ENCODE assay signal across 20 cellular contexts in the genomic region with DNA sequence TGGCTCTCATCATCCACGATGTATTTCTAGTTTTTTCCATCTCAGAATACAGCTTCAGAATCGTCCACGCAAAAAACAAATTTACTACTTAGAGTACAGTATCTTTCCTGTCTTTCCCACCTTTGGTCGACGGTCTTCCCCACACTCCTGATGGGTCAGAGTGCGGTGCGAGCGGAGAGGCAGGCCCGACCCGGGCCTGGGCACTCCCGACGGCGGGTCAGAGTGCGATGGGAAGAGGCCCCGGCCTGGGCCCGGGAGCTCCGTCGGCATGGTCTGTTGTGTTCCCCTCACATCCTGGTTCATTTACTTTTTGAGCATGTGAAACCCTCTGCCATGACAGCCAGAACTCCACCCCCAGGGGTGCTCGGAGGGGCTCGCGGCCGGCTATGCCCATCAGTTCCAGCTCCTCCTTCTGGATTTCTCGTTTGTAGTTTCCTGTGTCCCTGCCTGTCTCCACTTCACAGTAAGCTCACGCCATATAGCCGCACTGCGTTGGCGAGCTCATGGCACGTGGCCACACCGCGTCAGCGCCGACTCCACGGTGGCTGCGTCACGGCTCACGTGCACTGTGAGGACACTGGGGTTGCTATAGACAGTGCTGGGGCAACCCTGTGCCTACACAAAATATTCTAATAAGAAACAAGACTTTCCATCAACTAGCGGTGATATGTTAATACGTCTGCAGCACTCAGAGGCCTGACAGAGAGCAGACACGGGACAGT. TPM values are rescaled to one million over a fixed set of nuclear protein-coding genes. Genes with fewer than 3 reads are reported as not detected.
DNase-seq lines count a peak whose midpoint lies in the region; ATAC-seq and TF ChIP-seq lines count a peak whose summit lies in the region.
"Had no signal": no experiment of that assay in that cellular context is flagged by ENCODE, and none has a peak within 500 bp of the region (broad histone marks: within the 10 kb centered on the region; RNA-seq: fewer than 3 reads in every experiment).

No MANE protein-coding gene starts in this region.

- POLR2A ChIA-PET in activated CD8-positive, alpha-beta T cell treated with anti-CD3 and anti-CD28 coated beads for 36 hours (lab: Charles Lee), result interaction anchor here (0.9 to 1.3 kb wide), 8 partner anchors 8 to 89 kb away, joined by 3 to 5 read pairs (median 4); a partner anchor contains a TSS
- POLR2A ChIA-PET in activated CD8-positive, alpha-beta T cell treated with anti-CD3 and anti-CD28 coated beads, Interleukin-2, amount 10 ng/mL, durations not matched to agents 7 days and 5 days (lab: Charles Lee), result interaction anchor here (1.2 to 1.7 kb wide), 2 partner anchors 8 to 11 kb away, joined by 3 to 7 read pairs; a partner anchor contains a TSS
- POLR2A ChIA-PET in CD4-positive, alpha-beta T cell (lab: Charles Lee), result interaction anchor here (1.7 kb wide), 1 partner anchor 44 kb away, joined by 5 read pairs; no protein-coding TSS in a partner anchor

- intact Hi-C loops in activated CD8-positive, alpha-beta T cell treated with anti-CD3 and anti-CD28 coated beads for 36 hours (cut with micrococcal nuclease), result no loop called here
- intact Hi-C loops in CD4-positive, alpha-beta T cell (cut with DNase I, micrococcal nuclease), result no loop called here

- in situ Hi-C loops in GM13976 (cut with MboI; ENCODE audit: low sequenced_read_pairs, unreplicated experiment), result no loop called here

- no peak overlapping the region for H3K27ac ChIP-seq in CD4-positive, alpha-beta T cell (ENCODE audit: low read depth, low read length)
- H3K27ac ChIP-seq: 22Rv1, C4-2B had no signal

- peaks cover 27% of the 10 kb centered on the region for H3K36me3 Mint-ChIP-seq in activated CD8-positive, alpha-beta T cell treated with anti-CD3 and anti-CD28 coated beads for 36 hours (ENCODE audit: low read depth)
- H3K36me3 Mint-ChIP-seq in activated CD8-positive, alpha-beta T cell treated with anti-CD3 and anti-CD28 coated beads, Interleukin-2, amount 10 ng/mL, durations not matched to agents 7 days and 5 days (ENCODE audit: low read depth), result peaks cover 59% of the 10 kb centered on the region
- peaks cover 58% of the 10 kb centered on the region for H3K36me3 Mint-ChIP-seq in CD4-positive, alpha-beta T cell (ENCODE audit: low read depth)
- peaks cover 16% of the 10 kb centered on the region for H3K36me3 Mint-ChIP-seq in activated naive CD8-positive, alpha-beta T cell treated with anti-CD3 and anti-CD28 coated beads for 36 hours
- peaks cover 37% of the 10 kb centered on the region for H3K36me3 Mint-ChIP-seq in nephron progenitor cell (ENCODE audit: low read depth)

- no peaks in the 10 kb centered on the region for H3K9me3 ChIP-seq in CD4-positive, alpha-beta T cell (ENCODE audit: control insufficient read depth, low read length)

- ATAC-seq in activated CD8-positive, alpha-beta T cell treated with anti-CD3 and anti-CD28 coated beads for 36 hours, result no peak
- ATAC-seq in activated CD8-positive, alpha-beta T cell treated with anti-CD3 and anti-CD28 coated beads, Interleukin-2, amount 10 ng/mL, durations not matched to agents 7 days and 5 days, result no peak
- ATAC-seq in CD4-positive, alpha-beta T cell (ENCODE audit: poor library complexity), result no peak
- ATAC-seq in GM19397 (IDR thresholded peaks at IDR 0.05; ENCODE audit: unreplicated experiment), result no peak
- no peak for ATAC-seq in HG03280 (IDR thresholded peaks at IDR 0.05; ENCODE audit: unreplicated experiment)

- H3K9me3 Mint-ChIP-seq in activated CD8-positive, alpha-beta T cell treated with anti-CD3 and anti-CD28 coated beads for 36 hours, result no peaks in the 10 kb centered on the region
- no peaks in the 10 kb centered on the region for H3K9me3 Mint-ChIP-seq in activated CD8-positive, alpha-beta T cell treated with anti-CD3 and anti-CD28 coated beads, Interleukin-2, amount 10 ng/mL, durations not matched to agents 7 days and 5 days (ENCODE audit: insufficient read depth)
- no peaks in the 10 kb centered on the region for H3K9me3 Mint-ChIP-seq in CD4-positive, alpha-beta T cell
- H3K9me3 Mint-ChIP-seq in activated naive CD8-positive, alpha-beta T cell treated with anti-CD3 and anti-CD28 coated beads for 36 hours, result no peaks in the 10 kb centered on the region
- H3K9me3 Mint-ChIP-seq in nephron progenitor cell, result no peaks in the 10 kb centered on the region

- H3K27me3 Mint-ChIP-seq in activated CD8-positive, alpha-beta T cell treated with anti-CD3 and anti-CD28 coated beads for 36 hours, result no peaks in the 10 kb centered on the region
- no peaks in the 10 kb centered on the region for H3K27me3 Mint-ChIP-seq in activated CD8-positive, alpha-beta T cell treated with anti-CD3 and anti-CD28 coated beads, Interleukin-2, amount 10 ng/mL, durations not matched to agents 7 days and 5 days (ENCODE audit: low read depth)
- no peaks in the 10 kb centered on the region for H3K27me3 Mint-ChIP-seq in CD4-positive, alpha-beta T cell
- H3K27me3 Mint-ChIP-seq in activated naive CD8-positive, alpha-beta T cell treated with anti-CD3 and anti-CD28 coated beads for 36 hours, result no peaks in the 10 kb centered on the region
- H3K27me3 Mint-ChIP-seq in nephron progenitor cell (ENCODE audit: low read depth, poor library complexity), result no peaks in the 10 kb centered on the region

- DNase-seq in activated CD8-positive, alpha-beta T cell treated with anti-CD3 and anti-CD28 coated beads for 36 hours, result no peak
- no peak for DNase-seq in activated CD8-positive, alpha-beta T cell treated with anti-CD3 and anti-CD28 coated beads, Interleukin-2, amount 10 ng/mL, durations not matched to agents 7 days and 5 days
- DNase-seq in CD4-positive, alpha-beta T cell, result no peak
- no peak for DNase-seq in activated naive CD8-positive, alpha-beta T cell treated with anti-CD3 and anti-CD28 coated beads for 36 hours
- DNase-seq in nephron progenitor cell, result no peak
- no peak for DNase-seq in GM13976 (ENCODE audit: low spot score)
- DNase-seq: DMS79, GDM1, KBM-7, NCI-H1092 treated with DMSO at 0.1 percent for 48 hours, NCI-H1694, NCI-H2107, NCI-H226, NCI-H526, OCI-M1 had no signal

- no peak for TF ChIP-seq CTCF in activated CD8-positive, alpha-beta T cell treated with anti-CD3 and anti-CD28 coated beads for 36 hours (IDR thresholded peaks at IDR 0.05)
- TF ChIP-seq CTCF in CD4-positive, alpha-beta T cell (IDR thresholded peaks at IDR 0.05), result no peak
- TF ChIP-seq CTCF in nephron progenitor cell (IDR thresholded peaks at IDR 0.05), result no peak
- TF ChIP-seq CTCF in GM13976 (IDR thresholded peaks at IDR 0.05; ENCODE audit: borderline replicate concordance, control extremely low read depth, extremely low read depth, insufficient read depth, missing control alignments), result no peak

- CTCF ChIA-PET in activated CD8-positive, alpha-beta T cell treated with anti-CD3 and anti-CD28 coated beads for 36 hours (lab: Charles Lee), result interaction anchor here (0.8 to 2.5 kb wide), 3 partner anchors 26 to 95 kb away, joined by 3 to 14 read pairs (median 3); no protein-coding TSS in a partner anchor
- CTCF ChIA-PET in activated CD8-positive, alpha-beta T cell treated with anti-CD3 and anti-CD28 coated beads, Interleukin-2, amount 10 ng/mL, durations not matched to agents 7 days and 5 days (lab: Charles Lee), result interaction anchor here (0.9 kb wide), 2 partner anchors 25 to 59 kb away, joined by 3 read pairs; no protein-coding TSS in a partner anchor
- CTCF ChIA-PET in CD4-positive, alpha-beta T cell (lab: Charles Lee), result interaction anchor here (1.0 to 1.9 kb wide), 2 partner anchors 25 to 98 kb away, joined by 4 to 6 read pairs; no protein-coding TSS in a partner anchor

- H3K27me3 ChIP-seq in CD4-positive, alpha-beta T cell (ENCODE audit: control insufficient read depth, insufficient read depth, low read length), result no peaks in the 10 kb centered on the region

- peaks cover 35% of the 10 kb centered on the region for H3K4me1 Mint-ChIP-seq in activated CD8-positive, alpha-beta T cell treated with anti-CD3 and anti-CD28 coated beads for 36 hours (ENCODE audit: low read depth)
- H3K4me1 Mint-ChIP-seq in activated CD8-positive, alpha-beta T cell treated with anti-CD3 and anti-CD28 coated beads, Interleukin-2, amount 10 ng/mL, durations not matched to agents 7 days and 5 days (ENCODE audit: low read depth), result peaks cover 49% of the 10 kb centered on the region
- peaks cover 40% of the 10 kb centered on the region for H3K4me1 Mint-ChIP-seq in CD4-positive, alpha-beta T cell (ENCODE audit: low read depth)
- H3K4me1 Mint-ChIP-seq in activated naive CD8-positive, alpha-beta T cell treated with anti-CD3 and anti-CD28 coated beads for 36 hours, result peaks cover 31% of the 10 kb centered on the region
- H3K4me1 Mint-ChIP-seq in nephron progenitor cell, result peaks cover 33% of the 10 kb centered on the region

- H3K4me3 Mint-ChIP-seq in activated CD8-positive, alpha-beta T cell treated with anti-CD3 and anti-CD28 coated beads for 36 hours, result no peak overlapping the region
- H3K4me3 Mint-ChIP-seq in activated CD8-positive, alpha-beta T cell treated with anti-CD3 and anti-CD28 coated beads, Interleukin-2, amount 10 ng/mL, durations not matched to agents 7 days and 5 days, result no peak overlapping the region
- H3K4me3 Mint-ChIP-seq in CD4-positive, alpha-beta T cell, result peak overlapping the region; percentile 34
- no peak overlapping the region for H3K4me3 Mint-ChIP-seq in activated naive CD8-positive, alpha-beta T cell treated with anti-CD3 and anti-CD28 coated beads for 36 hours
- no peak overlapping the region for H3K4me3 Mint-ChIP-seq in nephron progenitor cell

- peak overlapping the region; percentile 55 for H3K27ac Mint-ChIP-seq in activated CD8-positive, alpha-beta T cell treated with anti-CD3 and anti-CD28 coated beads for 36 hours
- no peak overlapping the region for H3K27ac Mint-ChIP-seq in activated CD8-positive, alpha-beta T cell treated with anti-CD3 and anti-CD28 coated beads, Interleukin-2, amount 10 ng/mL, durations not matched to agents 7 days and 5 days
- H3K27ac Mint-ChIP-seq in CD4-positive, alpha-beta T cell, result peak overlapping the region; percentile 42
- peak overlapping the region; percentile 38 for H3K27ac Mint-ChIP-seq in activated naive CD8-positive, alpha-beta T cell treated with anti-CD3 and anti-CD28 coated beads for 36 hours
- H3K27ac Mint-ChIP-seq in nephron progenitor cell, result peak overlapping the region; percentile 48

RNA-seq across cellular contexts. Expression of a gene that starts 7.8 kb away (rescaled TPM):
- 10 to 100 TPM; 15.5 to 18.0 TPM for total RNA-seq in activated CD8-positive, alpha-beta T cell treated with anti-CD3 and anti-CD28 coated beads for 36 hours
- 10 to 100 TPM; 16.8 to 18.2 TPM for total RNA-seq in activated CD8-positive, alpha-beta T cell treated with anti-CD3 and anti-CD28 coated beads, Interleukin-2, amount 10 ng/mL, durations not matched to agents 7 days and 5 days
- 10 to 100 TPM; 47.7 to 51.8 TPM for total RNA-seq in CD4-positive, alpha-beta T cell
- total RNA-seq in activated naive CD8-positive, alpha-beta T cell treated with anti-CD3 and anti-CD28 coated beads for 36 hours, result 10 to 100 TPM; 17.7 to 18.1 TPM

RNA-seq across cellular contexts. Expression of a gene that starts 13.0 kb away (rescaled TPM):
- total RNA-seq in activated CD8-positive, alpha-beta T cell treated with anti-CD3 and anti-CD28 coated beads for 36 hours, result 10 to 100 TPM; 34.6 to 40.9 TPM
- 10 to 100 TPM; 24.2 to 28.6 TPM for total RNA-seq in activated CD8-positive, alpha-beta T cell treated with anti-CD3 and anti-CD28 coated beads, Interleukin-2, amount 10 ng/mL, durations not matched to agents 7 days and 5 days
- 1 to 10 TPM; 6.8 to 7.2 TPM for total RNA-seq in CD4-positive, alpha-beta T cell
- 10 to 100 TPM; 49.9 to 56.7 TPM for total RNA-seq in activated naive CD8-positive, alpha-beta T cell treated with anti-CD3 and anti-CD28 coated beads for 36 hours

RNA-seq across cellular contexts. Expression of a gene that starts 15.5 kb away (rescaled TPM):
- total RNA-seq in activated CD8-positive, alpha-beta T cell treated with anti-CD3 and anti-CD28 coated beads for 36 hours, result not detected
- not detected for total RNA-seq in activated CD8-positive, alpha-beta T cell treated with anti-CD3 and anti-CD28 coated beads, Interleukin-2, amount 10 ng/mL, durations not matched to agents 7 days and 5 days
- not detected for total RNA-seq in CD4-positive, alpha-beta T cell
- not detected for total RNA-seq in activated naive CD8-positive, alpha-beta T cell treated with anti-CD3 and anti-CD28 coated beads for 36 hours
- total RNA-seq: MCF 10A had no signal
